ENCODE assay signal across 9 cellular contexts in the genomic region with DNA sequence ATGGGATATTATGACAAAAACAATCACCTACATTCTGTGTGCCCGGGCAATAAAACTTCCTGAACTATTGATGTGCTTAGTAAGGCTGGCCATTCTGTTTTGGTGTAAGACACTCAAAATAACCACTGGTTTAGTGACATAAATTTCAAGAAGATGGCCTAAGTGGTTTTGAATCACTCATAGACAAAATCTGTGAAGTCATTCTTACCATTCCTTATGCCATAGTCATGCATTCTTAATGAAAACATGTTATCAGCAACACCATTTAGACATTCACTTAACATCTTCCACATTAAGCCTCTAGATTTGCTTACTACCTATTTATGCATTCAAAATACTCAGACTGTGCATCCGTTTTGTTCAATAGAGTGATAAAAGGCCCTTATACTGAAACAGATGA.
"Had no signal": no experiment of that assay in that cellular context is flagged by ENCODE, and none has a peak within 500 bp of the region (broad histone marks: within the 10 kb centered on the region; RNA-seq: fewer than 3 reads in every experiment).

No MANE protein-coding gene starts in this region.

- H3K4me3 ChIP-seq: mucosa of descending colon had no signal

- H3K9me3 ChIP-seq: mucosa of descending colon had no signal

- DNase-seq: activated CD4-positive, alpha-beta T cell treated with anti-CD3 and anti-CD28 coated beads for 48 hours; activated CD8-positive, alpha-beta T cell treated with anti-CD3 and anti-CD28 coated beads, Interleukin-2, amount 10 ng/mL, durations not matched to agents 7 days and 5 days; activated naive CD4-positive, alpha-beta T cell treated with Interleukin-2 at 50 U/mL for 16 hours; dermis blood vessel endothelial cell; immature natural killer cell; mucosa of descending colon; occipital lobe; stimulated activated CD4-positive, alpha-beta T cell treated with anti-CD3 and anti-CD28 coated beads, Interleukin-15, amount 100 ng/mL, for 24 hours; stimulated activated CD4-positive, alpha-beta T cell treated with anti-CD3 and anti-CD28 coated beads, Interleukin-4, amount 100 ng/mL, for 24 hours had no signal
